ENCODE assay signal across 25 cellular contexts in genomic region chr12:124737772-124738635, GRCh38.
DNase-seq lines count a peak whose midpoint lies in the region; ATAC-seq and TF ChIP-seq lines count a peak whose summit lies in the region.
"Had no signal": no experiment of that assay in that cellular context is flagged by ENCODE, and none has a peak within 500 bp of the region (broad histone marks: within the 10 kb centered on the region; RNA-seq: fewer than 3 reads in every experiment).

No MANE protein-coding gene starts in this region.

- no peak overlapping the region for H4K5ac ChIP-seq in IMR-90 (ENCODE audit: low read depth, low read length)

- H3K4me3 Mint-ChIP-seq in WTC11 = no peak overlapping the region
- H3K4me3 Mint-ChIP-seq: activated B cell treated with CpG ODN at 0.5 μM for 24 hours; activated naive CD4-positive, alpha-beta T cell treated with anti-CD3 and anti-CD28 coated beads, Interleukin-2, amount 10 ng/mL, durations not matched to agents 7 days and 5 days; activated T-helper 1 cell treated with anti-CD3 and anti-CD28 coated beads, Interleukin-12 subunit alpha, Interleukin-12 subunit beta, Interleukin-2, Interleukin-4 antibody, amounts not matched to agents 30 ng/mL and 10 ng/mL and 1 ng/mL, durations not matched to agents 14 hours and 24 hours and 36 hours; central memory CD8-positive, alpha-beta T cell; mesothelial cell of epicardium had no signal

- dilution Hi-C loops in IMR-90 (cut with HindIII; ENCODE audit: low sequenced_read_pairs, unreplicated experiment) = loop anchor here (10.0 kb wide), 1 partner anchor 53 kb away; no protein-coding TSS in a partner anchor

- H3K56ac ChIP-seq in IMR-90 (ENCODE audit: extremely low read depth, insufficient read depth, low read length) = no peak overlapping the region

- no peak overlapping the region for H2BK5ac ChIP-seq in IMR-90 (ENCODE audit: low read depth, low read length, poor library complexity, severe bottlenecking)

- no peak for TF ChIP-seq RAD21 in IMR-90 (IDR thresholded peaks at IDR 0.05; ENCODE audit: low read length)

- no peak overlapping the region for H3K18ac ChIP-seq in IMR-90 (ENCODE audit: low read depth, low read length)

- H2BK15ac ChIP-seq in IMR-90 (ENCODE audit: low read depth, low read length) = peak overlapping the region; percentile 64; the same call in 1 of the 3 replicates

- DNase-seq in IMR-90 (peak; percentile 41), WTC11 (ENCODE audit: low spot score) (no peak), foreskin keratinocyte (peak; percentile 64 to 67), sigmoid colon (no peak), kidney glomerular epithelial cell (lab: John Stamatoyannopoulos, UW) (no peak), esophagus muscularis mucosa (ENCODE audit: extremely low spot score) (no peak), NCI-H748 treated with DMSO at 0.1 percent for 48 hours (lab: John Stamatoyannopoulos, UW) (no peak)
- DNase-seq: activated B cell treated with CpG ODN at 0.5 μM for 24 hours; activated naive CD4-positive, alpha-beta T cell treated with anti-CD3 and anti-CD28 coated beads, Interleukin-2, amount 10 ng/mL, durations not matched to agents 7 days and 5 days; CD8-positive, alpha-beta memory T cell; DMS53; erythroblast; GM23248; left ventricle myocardium superior; naive thymus-derived CD8-positive, alpha-beta T cell; NCI-H146; NCI-H2171; NCI-H524 treated with DMSO at 0.1 percent for 48 hours; pancreas; stimulated activated naive CD4-positive, alpha-beta T cell treated with Interleukin-2 at 50 U/mL for 16 hours had no signal

- 85% methylated on average over 2 of the region's 15 CpGs; no CpG with 5 or more reads in 1 of the 2 experiments for WGBS in IMR-90 (ENCODE audit: extremely low coverage in 2 of 2, insufficient read length in 1 of 2), 2 experiments
- WGBS in sigmoid colon, 2 donors = 84 to 92% methylated on average over 15 of the region's 15 CpGs
- 76% methylated on average over 12 of the region's 15 CpGs for WGBS in esophagus muscularis mucosa

- H3K4me3 ChIP-seq in IMR-90 (ENCODE audit: insufficient read depth, low read depth, low read length) (no peak overlapping the region), sigmoid colon (no peak overlapping the region), esophagus muscularis mucosa (no peak overlapping the region)
- H3K4me3 ChIP-seq: ascending aorta, GM23248, pancreas, tibial artery had no signal

- peak overlapping the region; percentile 57; the same call in 1 of the 2 replicates for H2BK120ac ChIP-seq in IMR-90 (ENCODE audit: low read depth, low read length)

- no peak for TF ChIP-seq EP300 in sigmoid colon (IDR thresholded peaks at IDR 0.05)
- TF ChIP-seq EP300 in esophagus muscularis mucosa (IDR thresholded peaks at IDR 0.05) = no peak

- H3K4me1 ChIP-seq in IMR-90 (ENCODE audit: control insufficient read depth, insufficient read depth, low read length) = peaks cover 9% of the 10 kb centered on the region
- H3K4me1 ChIP-seq in foreskin keratinocyte = no peaks in the 10 kb centered on the region
- H3K4me1 ChIP-seq in sigmoid colon = peaks cover 0 to 31% (median 27%) of the 10 kb centered on the region in 4 donors
- peaks cover 10 to 44% (median 38%) of the 10 kb centered on the region in 4 donors for H3K4me1 ChIP-seq in esophagus muscularis mucosa

- H3K9ac ChIP-seq in IMR-90 (ENCODE audit: low read depth, low read length) = no peak overlapping the region
- H3K9ac ChIP-seq: GM23248 had no signal

- H4K20me1 ChIP-seq in IMR-90 (ENCODE audit: insufficient read depth, low read length) = no peaks in the 10 kb centered on the region; the same call in 1 of the 2 replicates

- peak overlapping the region; percentile 20 for H2AK9ac ChIP-seq in IMR-90 (replicated peaks; ENCODE audit: low read depth, low read length, poor library complexity)

- intact Hi-C loops in IMR-90 (cut with micrococcal nuclease) (no loop called here), sigmoid colon (cut with DNase I) (no loop called here), esophagus muscularis mucosa (cut with DNase I) (no loop called here)

- CTCF ChIA-PET in IMR-90 (lab: Yijun Ruan, JAX) = no interaction called here
- CTCF ChIA-PET in WTC11 (lab: Charles Lee) = interaction anchor here (0.5 kb wide), 1 partner anchor 304 kb away, joined by 3 read pairs; no protein-coding TSS in a partner anchor

- no peak overlapping the region for H4K8ac ChIP-seq in IMR-90 (ENCODE audit: low read depth in 2 of 2, low read length in 2 of 2)

- peak overlapping the region; percentile 28; the same call in 1 of the 2 replicates for H3K27ac Mint-ChIP-seq in WTC11
- H3K27ac Mint-ChIP-seq: activated B cell treated with CpG ODN at 0.5 μM for 24 hours; activated naive CD4-positive, alpha-beta T cell treated with anti-CD3 and anti-CD28 coated beads, Interleukin-2, amount 10 ng/mL, durations not matched to agents 7 days and 5 days; activated T-helper 1 cell treated with anti-CD3 and anti-CD28 coated beads, Interleukin-12 subunit alpha, Interleukin-12 subunit beta, Interleukin-2, Interleukin-4 antibody, amounts not matched to agents 30 ng/mL and 10 ng/mL and 1 ng/mL, durations not matched to agents 14 hours and 24 hours and 36 hours had no signal

- H3K9me3 ChIP-seq in IMR-90 (ENCODE audit: control insufficient read depth, insufficient read depth, low read length) (peaks cover 7% of the 10 kb centered on the region), sigmoid colon (no peaks in the 10 kb centered on the region), esophagus muscularis mucosa (no peaks in the 10 kb centered on the region)
- H3K9me3 ChIP-seq: ascending aorta, pancreas had no signal

- peaks cover under 1% of the 10 kb centered on the region; the same call in 1 of the 2 replicates for H3K27me3 Mint-ChIP-seq in WTC11 (ENCODE audit: low read depth)
- H3K27me3 Mint-ChIP-seq: naive thymus-derived CD8-positive, alpha-beta T cell had no signal

- H3K9me1 ChIP-seq in IMR-90 (ENCODE audit: insufficient read depth, low read length) = no peaks in the 10 kb centered on the region

- peak overlapping the region; percentile 92 for H2AK5ac ChIP-seq in IMR-90 (ENCODE audit: low read depth, low read length)

- H4K91ac ChIP-seq in IMR-90 (ENCODE audit: insufficient read depth, low read depth, low read length) = peak overlapping the region; percentile 58

- peak overlapping the region; percentile 79 for H2BK20ac ChIP-seq in IMR-90 (ENCODE audit: low read depth, low read length)

- H3K23ac ChIP-seq in IMR-90 (ENCODE audit: low read depth, low read length) = no peak overlapping the region

- H3K79me1 ChIP-seq in IMR-90 (ENCODE audit: low read depth in 1 of 2, low read length in 2 of 2) = no peaks in the 10 kb centered on the region

- H3K4me2 ChIP-seq in IMR-90 (ENCODE audit: low read depth, low read length) = no peak overlapping the region

- no peaks in the 10 kb centered on the region for H3K27me3 ChIP-seq in IMR-90 (ENCODE audit: control insufficient read depth, insufficient read depth, low read length)
- peaks cover 7% of the 10 kb centered on the region for H3K27me3 ChIP-seq in foreskin keratinocyte
- H3K27me3 ChIP-seq in sigmoid colon = no peaks in the 10 kb centered on the region
- no peaks in the 10 kb centered on the region for H3K27me3 ChIP-seq in esophagus muscularis mucosa
- H3K27me3 ChIP-seq: ascending aorta, pancreas, tibial artery had no signal

- POLR2A ChIA-PET in IMR-90 (lab: Charles Lee; ENCODE audit: unreplicated experiment) (interaction anchor here (0.5 to 0.6 kb wide), 2 partner anchors 26 to 62 kb away, joined by 3 to 4 read pairs; no protein-coding TSS in a partner anchor), WTC11 (lab: Charles Lee) (no interaction called here)

- H3K4ac ChIP-seq in IMR-90 (ENCODE audit: low read depth, low read length) = peak overlapping the region; percentile 70

- BruUV-seq in IMR-90 (replicated peaks; lab: Mats Ljungman, UMichigan) = no TSS peak

- H2AFZ ChIP-seq in IMR-90 (replicated peaks; ENCODE audit: low read length, poor library complexity) = peak overlapping the region; percentile 18
- H2AFZ ChIP-seq: GM23248 had no signal

- H3K9me3 Mint-ChIP-seq in WTC11 = no peaks in the 10 kb centered on the region
- H3K9me3 Mint-ChIP-seq: activated B cell treated with CpG ODN at 0.5 μM for 24 hours; activated naive CD4-positive, alpha-beta T cell treated with anti-CD3 and anti-CD28 coated beads, Interleukin-2, amount 10 ng/mL, durations not matched to agents 7 days and 5 days; activated T-helper 1 cell treated with anti-CD3 and anti-CD28 coated beads, Interleukin-12 subunit alpha, Interleukin-12 subunit beta, Interleukin-2, Interleukin-4 antibody, amounts not matched to agents 30 ng/mL and 10 ng/mL and 1 ng/mL, durations not matched to agents 14 hours and 24 hours and 36 hours; CD8-positive, alpha-beta memory T cell; central memory CD8-positive, alpha-beta T cell; mesothelial cell of epicardium; naive thymus-derived CD8-positive, alpha-beta T cell had no signal

- TF ChIP-seq POLR2A in IMR-90 (IDR thresholded peaks at IDR 0.05; ENCODE audit: low read depth, low read length) = no peak
- no peak for TF ChIP-seq POLR2A in sigmoid colon (IDR thresholded peaks at IDR 0.05)
- TF ChIP-seq POLR2A in esophagus muscularis mucosa (IDR thresholded peaks at IDR 0.05; ENCODE audit: low read depth) = no peak

- no peaks in the 10 kb centered on the region for H3K36me3 Mint-ChIP-seq in WTC11
- H3K36me3 Mint-ChIP-seq: activated naive CD4-positive, alpha-beta T cell treated with anti-CD3 and anti-CD28 coated beads, Interleukin-2, amount 10 ng/mL, durations not matched to agents 7 days and 5 days; CD8-positive, alpha-beta memory T cell; mesothelial cell of epicardium; naive thymus-derived CD8-positive, alpha-beta T cell had no signal

- no peak for ATAC-seq in IMR-90 (ENCODE audit: low read depth)
- no peak for ATAC-seq in WTC11
- ATAC-seq in foreskin keratinocyte = peak; percentile 32
- ATAC-seq: naive thymus-derived CD8-positive, alpha-beta T cell had no signal

- peaks cover 22% of the 10 kb centered on the region for H3K4me1 Mint-ChIP-seq in WTC11
- H3K4me1 Mint-ChIP-seq: activated B cell treated with CpG ODN at 0.5 μM for 24 hours had no signal

- H3K14ac ChIP-seq in IMR-90 (replicated peaks; ENCODE audit: low read depth, low read length) = no peak overlapping the region

- H3K27ac ChIP-seq in IMR-90 (ENCODE audit: insufficient read depth, low read length) = no peak overlapping the region
- H3K27ac ChIP-seq in foreskin keratinocyte = no peak overlapping the region
- peak overlapping the region in 3 of 4 donors; percentile 44 to 62 (median 44) for H3K27ac ChIP-seq in sigmoid colon
- peak overlapping the region in 1 of 4 donors; percentile 47 for H3K27ac ChIP-seq in esophagus muscularis mucosa (replicated peaks in 1 of 4)
- H3K27ac ChIP-seq: ascending aorta, GM23248, pancreas, tibial artery had no signal

- in situ Hi-C loops in IMR-90 (cut with MboI; ENCODE audit: low sequenced_read_pairs) = no loop called here

- TF ChIP-seq CTCF in IMR-90 (conservative IDR thresholded peaks at IDR 0.05; ENCODE audit: low read depth, low read length) (no peak), WTC11 (IDR thresholded peaks at IDR 0.05) (no peak), foreskin keratinocyte (conservative IDR thresholded peaks at IDR 0.05) (no peak), sigmoid colon (IDR thresholded peaks at IDR 0.05) (no peak), esophagus muscularis mucosa (IDR thresholded peaks at IDR 0.05) (no peak)

- H3K36me3 ChIP-seq in IMR-90 (ENCODE audit: control insufficient read depth, insufficient read depth, low read length) (no peaks in the 10 kb centered on the region), sigmoid colon (no peaks in the 10 kb centered on the region), esophagus muscularis mucosa (no peaks in the 10 kb centered on the region)
- H3K36me3 ChIP-seq: ascending aorta, pancreas, tibial artery had no signal

Comparison
In these comparisons a context has a peak if more than half of its experiments do, and no peak if none do; other contexts are left out.
1. DNase-seq: peak in IMR-90 (single experiment) and foreskin keratinocyte (2 of 2); none in WTC11 (single experiment), sigmoid colon (single experiment), kidney glomerular epithelial cell (single experiment), esophagus muscularis mucosa (single experiment) and NCI-H748 treated with DMSO at 0.1 percent for 48 hours (single experiment).
2. H3K27ac ChIP-seq: peak in sigmoid colon (3 of 4); none in IMR-90 (single experiment) and foreskin keratinocyte (single experiment).